ENCODE assay signal across 17 cellular contexts in the genomic region with DNA sequence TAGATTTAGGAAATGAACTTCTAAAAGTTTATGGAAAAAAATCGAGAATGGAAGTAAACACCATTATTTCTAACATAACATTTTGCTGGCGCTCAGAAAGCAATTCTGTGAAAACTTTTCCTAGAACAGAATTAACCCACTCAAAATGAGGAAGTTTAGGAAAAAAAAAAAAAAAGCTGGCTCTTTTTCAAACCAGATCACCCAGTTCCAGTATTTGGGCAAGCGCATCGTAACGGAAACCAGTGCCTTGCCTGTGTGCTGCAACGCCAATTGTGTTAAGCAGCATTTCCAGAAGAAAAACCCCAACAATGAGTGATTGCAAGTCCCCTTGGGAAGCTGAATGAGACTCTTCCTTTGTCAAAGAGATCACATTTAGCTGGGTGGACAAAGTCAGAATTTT.
DNase-seq lines count a peak whose midpoint lies in the region; ATAC-seq and TF ChIP-seq lines count a peak whose summit lies in the region.
"Had no signal": no experiment of that assay in that cellular context is flagged by ENCODE, and none has a peak within 500 bp of the region (broad histone marks: within the 10 kb centered on the region; RNA-seq: fewer than 3 reads in every experiment).

No MANE protein-coding gene starts in this region.

- peaks cover 0 to 39% (median 0%) of the 10 kb centered on the region in 4 donors for H3K36me3 ChIP-seq in esophagus muscularis mucosa
- H3K36me3 ChIP-seq: cardiac muscle cell had no signal

- in situ Hi-C loops in KBM-7 (cut with MboI; ENCODE audit: low pct_unique_long_range_greater_than_20kb, low sequenced_read_pairs): no loop called here

- DNase-seq in AML-193 (lab: John Stamatoyannopoulos, UW) (peak; percentile 83 to 85), KBM-7 (peak; percentile 90), SKM-1 (lab: John Stamatoyannopoulos, UW; ENCODE audit: unreplicated experiment) (peak; percentile 24), esophagus muscularis mucosa (ENCODE audit: extremely low spot score) (peak; percentile 50), RWPE1 (ENCODE audit: low spot score) (no peak)
- DNase-seq: activated CD4-positive, alpha-beta T cell treated with anti-CD3 and anti-CD28 coated beads, Interleukin-2, amount 50 U/mL, for 1 hour; activated naive CD4-positive, alpha-beta T cell treated with anti-CD3 and anti-CD28 coated beads, Interleukin-2, amount 50 U/mL, for 16 hours; C1 segment of cervical spinal cord; EL; NCI-H1105; NCI-H2029 treated with DMSO at 0.1 percent for 48 hours; T-cell had no signal

- no peak for TF ChIP-seq POLR2A in esophagus muscularis mucosa (IDR thresholded peaks at IDR 0.05; ENCODE audit: low read depth)

- ATAC-seq in HG02763 (IDR thresholded peaks at IDR 0.05; ENCODE audit: unreplicated experiment) (no peak), GM19351 (IDR thresholded peaks at IDR 0.05; ENCODE audit: unreplicated experiment) (no peak), HG03342 (IDR thresholded peaks at IDR 0.05; ENCODE audit: unreplicated experiment) (no peak)
- ATAC-seq: K562, T-cell had no signal

- no peak for TF ChIP-seq CTCF in esophagus muscularis mucosa (IDR thresholded peaks at IDR 0.05)
- no peak for TF ChIP-seq CTCF in RWPE1 (conservative IDR thresholded peaks at IDR 0.05; ENCODE audit: low read depth)

- H3K27ac ChIP-seq in esophagus muscularis mucosa (replicated peaks in 1 of 4) (no peak overlapping the region), RWPE1 (no peak overlapping the region)
- H3K27ac ChIP-seq: cardiac muscle cell had no signal

- CTCF ChIA-PET in RWPE1 (lab: Yijun Ruan, JAX): interaction anchor here (1.3 kb wide), 1 partner anchor 28 kb away, joined by 7 read pairs; no protein-coding TSS in a partner anchor

- POLR2A ChIA-PET in RWPE1 (lab: Yijun Ruan, JAX; ENCODE audit: low non-redundant PET): no interaction called here

- H3K4me1 ChIP-seq in esophagus muscularis mucosa: peaks cover 0 to 8% (median 2%) of the 10 kb centered on the region in 4 donors

- 54% methylated on average over 6 of the region's 6 CpGs for WGBS in esophagus muscularis mucosa

- peaks cover 0 to 16% (median 0%) of the 10 kb centered on the region in 4 donors for H3K27me3 ChIP-seq in esophagus muscularis mucosa
- H3K27me3 ChIP-seq: cardiac muscle cell had no signal

- no peaks in the 10 kb centered on the region for H3K9me3 ChIP-seq in esophagus muscularis mucosa

- no peak overlapping the region for H3K4me3 ChIP-seq in esophagus muscularis mucosa
- H3K4me3 ChIP-seq: cardiac muscle cell, K562 had no signal

- no peak for TF ChIP-seq EP300 in esophagus muscularis mucosa (IDR thresholded peaks at IDR 0.05)

- intact Hi-C loops in esophagus muscularis mucosa (cut with DNase I): no loop called here
